Comparison of ENCODE assay signal across 12 cellular contexts in the genomic region with DNA sequence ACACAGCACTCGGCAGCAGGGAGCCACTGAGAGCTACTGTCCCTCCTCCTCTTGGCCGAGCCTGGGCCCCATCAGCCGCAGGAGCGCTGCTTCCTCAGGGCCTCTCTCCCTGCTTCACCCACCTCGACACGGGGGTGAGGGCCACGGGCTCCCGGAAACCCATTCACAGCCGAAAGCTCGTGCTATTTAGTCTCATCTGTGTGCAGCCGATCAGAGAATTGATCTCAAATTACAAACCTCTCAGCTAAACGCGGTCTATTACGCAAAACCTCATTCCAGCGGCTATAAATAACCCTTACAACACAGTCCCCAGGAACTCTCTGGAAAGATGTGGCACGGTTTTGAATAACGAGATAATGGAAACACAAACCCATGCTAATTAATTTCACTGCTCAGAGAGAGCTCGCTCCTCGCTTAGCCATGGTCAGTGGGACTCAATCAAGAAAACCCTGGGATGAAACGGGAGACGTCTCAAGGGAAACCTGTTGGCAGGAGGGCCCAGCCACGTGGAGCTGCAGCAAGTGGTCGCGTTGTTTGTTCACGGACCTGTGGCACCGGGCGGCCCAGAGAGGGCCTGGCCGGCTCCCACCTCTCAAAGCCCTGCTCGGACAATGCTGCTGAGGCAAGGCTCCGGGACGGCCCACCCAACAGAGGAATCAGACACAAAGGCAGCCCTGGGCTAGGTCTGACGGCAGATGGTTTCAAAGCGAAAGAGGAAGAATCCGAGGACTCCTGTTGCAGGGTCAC.
DNase-seq lines count a peak whose midpoint lies in the region; ATAC-seq, FAIRE-seq and TF ChIP-seq lines count a peak whose summit lies in the region.
"Had no signal": no experiment of that assay in that cellular context is flagged by ENCODE, and none has a peak within 500 bp of the region (broad histone marks: within the 10 kb centered on the region; RNA-seq: fewer than 3 reads in every experiment).

No MANE protein-coding gene starts in this region.

- dilution Hi-C loops in IMR-90 (cut with HindIII; ENCODE audit: low sequenced_read_pairs, unreplicated experiment), result no loop called here

- no peak overlapping the region for H3K14ac ChIP-seq in IMR-90 (replicated peaks; ENCODE audit: low read depth, low read length)

- no peak for TF ChIP-seq CTCF in IMR-90 (conservative IDR thresholded peaks at IDR 0.05; ENCODE audit: low read depth, low read length)
- TF ChIP-seq CTCF in HepG2 (CRISPR knock-in tag; IDR thresholded peaks at IDR 0.05), result no peak

- H3K36me3 Mint-ChIP-seq in immature natural killer cell, result no peaks in the 10 kb centered on the region

- no peak overlapping the region for H3K23ac ChIP-seq in IMR-90 (ENCODE audit: low read depth, low read length)

- H3K36me3 ChIP-seq in IMR-90 (ENCODE audit: control insufficient read depth, insufficient read depth, low read length), result no peaks in the 10 kb centered on the region
- H3K36me3 ChIP-seq in HepG2 (replicated peaks in 1 of 2; ENCODE audit: control insufficient read depth in 1 of 2, insufficient read depth in 2 of 2, low read length in 2 of 2), result peaks cover 3 to 7% of the 10 kb centered on the region in 2 experiments; a peak in 3 of 5 replicates
- H3K36me3 ChIP-seq: upper lobe of left lung had no signal

- no peak overlapping the region for H3K27ac Mint-ChIP-seq in immature natural killer cell
- H3K27ac Mint-ChIP-seq: B cell had no signal

- DNase-seq in AG08396 (ENCODE audit: low spot score), result peak; percentile 47
- peak; percentile 49 for DNase-seq in IMR-90
- no peak for DNase-seq in HepG2 (ENCODE audit: low spot score)
- DNase-seq in COLO829 (ENCODE audit: low spot score), result no peak
- no peak for DNase-seq in immature natural killer cell
- DNase-seq: NCI-H1694 treated with DMSO at 0.1 percent for 48 hours had no signal

- no peaks in the 10 kb centered on the region; the same call in 1 of the 2 replicates for H3K27me3 ChIP-seq in IMR-90 (ENCODE audit: control insufficient read depth, insufficient read depth, low read length)
- no peaks in the 10 kb centered on the region for H3K27me3 ChIP-seq in HepG2 (ENCODE audit: control insufficient read depth in 1 of 2, insufficient read depth in 2 of 2, low read length in 2 of 2)

- no peak for TF ChIP-seq EP300 in HepG2 (IDR thresholded peaks at IDR 0.05; ENCODE audit: low read depth in 2 of 2, low read length in 2 of 2)
- TF ChIP-seq EP300 in HepG2 (CRISPR knock-in tag; IDR thresholded peaks at IDR 0.05; ENCODE audit: borderline replicate concordance), result no peak

- intact Hi-C loops in IMR-90 (cut with micrococcal nuclease), result no loop called here
- intact Hi-C loops in HepG2 (cut with micrococcal nuclease; ENCODE audit: unreplicated experiment), result no loop called here

- H3K27me3 Mint-ChIP-seq in immature natural killer cell (ENCODE audit: low read depth in 3 of 3), result peaks cover 0 to 2% (median 2%) of the 10 kb centered on the region in 3 donors

- no peak overlapping the region for H4K5ac ChIP-seq in IMR-90 (ENCODE audit: low read depth, low read length)

- no peaks in the 10 kb centered on the region; the same call in 1 of the 2 replicates for H3K9me1 ChIP-seq in IMR-90 (ENCODE audit: insufficient read depth, low read length)

- peaks cover 3% of the 10 kb centered on the region; the same call in 1 of the 2 replicates for H4K20me1 ChIP-seq in IMR-90 (ENCODE audit: insufficient read depth, low read length)
- peaks cover 19% of the 10 kb centered on the region; the same call in 1 of the 2 replicates for H4K20me1 ChIP-seq in HepG2 (ENCODE audit: insufficient read depth, low read length)

- H3K4me1 ChIP-seq in IMR-90 (ENCODE audit: control insufficient read depth, insufficient read depth, low read length), result peaks cover 8% of the 10 kb centered on the region; the same call in 1 of the 2 replicates
- H3K4me1 ChIP-seq in HepG2 (ENCODE audit: insufficient read depth, low read length), result peaks cover 20% of the 10 kb centered on the region

- H3K4me3 Mint-ChIP-seq in immature natural killer cell, result no peak overlapping the region
- H3K4me3 Mint-ChIP-seq: B cell had no signal

- no peak overlapping the region for H2BK120ac ChIP-seq in IMR-90 (ENCODE audit: low read depth, low read length)

- no peaks in the 10 kb centered on the region for H3K9me3 Mint-ChIP-seq in immature natural killer cell

- H2AFZ ChIP-seq in IMR-90 (replicated peaks; ENCODE audit: low read length, poor library complexity), result peak overlapping the region; percentile 17
- H2AFZ ChIP-seq in HepG2 (ENCODE audit: low read length), result no peak overlapping the region

- no peak overlapping the region for H2BK15ac ChIP-seq in IMR-90 (ENCODE audit: low read depth, low read length)

- no peak overlapping the region for H3K4ac ChIP-seq in IMR-90 (ENCODE audit: low read depth, low read length)

- no peak overlapping the region for H2BK20ac ChIP-seq in IMR-90 (ENCODE audit: low read depth, low read length)

- ATAC-seq in IMR-90 (ENCODE audit: low read depth) (peak; percentile 42), HepG2 (no peak), HG03521 (IDR thresholded peaks at IDR 0.05; ENCODE audit: unreplicated experiment) (no peak), GM18519 (IDR thresholded peaks at IDR 0.05; ENCODE audit: low FRiP score, unreplicated experiment) (no peak)

- H3K79me1 ChIP-seq in IMR-90 (ENCODE audit: low read depth in 1 of 2, low read length in 2 of 2), result no peaks in the 10 kb centered on the region

- H3K4me3 ChIP-seq in IMR-90 (ENCODE audit: insufficient read depth, low read depth, low read length), result no peak overlapping the region
- H3K4me3 ChIP-seq in HepG2 (replicated peaks in 1 of 3; ENCODE audit: insufficient read depth in 1 of 3, low read depth in 2 of 3, low read length in 3 of 3), result no peak overlapping the region
- H3K4me3 ChIP-seq: skin epidermis, upper lobe of left lung had no signal

- 32% methylated on average over 10 of the region's 34 CpGs; no CpG with 5 or more reads in 1 of the 2 experiments for WGBS in IMR-90 (ENCODE audit: extremely low coverage in 2 of 2, insufficient read length in 1 of 2), 2 experiments
- 95% methylated on average over 34 of the region's 34 CpGs for WGBS in HepG2 (ENCODE audit: low lambda C conversion rate)

- no peaks in the 10 kb centered on the region for H3K79me2 ChIP-seq in HepG2 (ENCODE audit: insufficient read depth, low read length)

- H4K8ac ChIP-seq in IMR-90 (ENCODE audit: low read depth in 2 of 2, low read length in 2 of 2), result no peak overlapping the region

- H3K27ac ChIP-seq in IMR-90 (ENCODE audit: insufficient read depth, low read length) (no peak overlapping the region), angular gyrus (ENCODE audit: low read depth, low read length) (peak overlapping the region; percentile 22), HepG2 (ENCODE audit: extremely low read length, insufficient read depth, low read length) (no peak overlapping the region)
- H3K27ac ChIP-seq: skin epidermis, upper lobe of left lung had no signal

- H3K9ac ChIP-seq in IMR-90 (ENCODE audit: low read depth, low read length), result no peak overlapping the region
- no peak overlapping the region for H3K9ac ChIP-seq in HepG2 (ENCODE audit: insufficient read depth, low read depth, low read length)

- no peaks in the 10 kb centered on the region for H3K4me1 Mint-ChIP-seq in immature natural killer cell
- H3K4me1 Mint-ChIP-seq: B cell had no signal

- no peak for TF ChIP-seq RAD21 in IMR-90 (IDR thresholded peaks at IDR 0.05; ENCODE audit: low read length)
- TF ChIP-seq RAD21 in HepG2 (CRISPR knock-in tag; IDR thresholded peaks at IDR 0.05), result no peak

- POLR2A ChIA-PET in IMR-90 (lab: Charles Lee; ENCODE audit: unreplicated experiment), result no interaction called here
- POLR2A ChIA-PET in HepG2 (lab: Yijun Ruan, JAX), result no interaction called here

- TF ChIP-seq POLR2A in IMR-90 (IDR thresholded peaks at IDR 0.05; ENCODE audit: low read depth, low read length), result no peak
- TF ChIP-seq POLR2A in HepG2 (IDR thresholded peaks at IDR 0.05; ENCODE audit: insufficient read depth in 1 of 2, low read depth in 2 of 2, low read length in 2 of 2), result no peak

- H3K4me2 ChIP-seq in IMR-90 (ENCODE audit: low read depth, low read length), result no peak overlapping the region; the same call in 1 of the 2 replicates
- no peak overlapping the region for H3K4me2 ChIP-seq in HepG2 (ENCODE audit: low read depth, low read length)

- CTCF ChIA-PET in IMR-90 (lab: Yijun Ruan, JAX) (interaction anchor here (1.6 kb wide), 1 partner anchor 40 kb away, joined by 5 read pairs; no protein-coding TSS in a partner anchor), HepG2 (lab: Yijun Ruan, JAX; ENCODE audit: low intra/inter-chr PET ratio, low total read pairs) (no interaction called here)

- FAIRE-seq in HepG2 (lab: Jason Lieb, UNC), result no peak

- BruUV-seq in IMR-90 (replicated peaks; lab: Mats Ljungman, UMichigan) (no TSS peak), HepG2 (replicated peaks; lab: Mats Ljungman, UMichigan) (no TSS peak)

- H2AK5ac ChIP-seq in IMR-90 (ENCODE audit: low read depth, low read length), result no peak overlapping the region

- H2AK9ac ChIP-seq in IMR-90 (replicated peaks; ENCODE audit: low read depth, low read length, poor library complexity), result no peak overlapping the region

- H4K91ac ChIP-seq in IMR-90 (ENCODE audit: insufficient read depth, low read depth, low read length), result no peak overlapping the region

- in situ Hi-C loops in IMR-90 (cut with MboI; ENCODE audit: low sequenced_read_pairs) (no loop called here), HepG2 (cut with HindIII; ENCODE audit: extremely low pct_ligation_motif_present, low pct_unique_long_range_greater_than_20kb) (no loop called here)

- no peak overlapping the region for H3K18ac ChIP-seq in IMR-90 (ENCODE audit: low read depth, low read length)

- H2BK5ac ChIP-seq in IMR-90 (ENCODE audit: low read depth, low read length, poor library complexity, severe bottlenecking), result no peak overlapping the region

- H3K9me3 ChIP-seq in IMR-90 (ENCODE audit: control insufficient read depth, insufficient read depth, low read length), result no peaks in the 10 kb centered on the region
- H3K9me3 ChIP-seq in HepG2 (ENCODE audit: low read length), result no peaks in the 10 kb centered on the region
- H3K9me3 ChIP-seq: upper lobe of left lung had no signal

- no peak overlapping the region for H3K56ac ChIP-seq in IMR-90 (ENCODE audit: extremely low read depth, insufficient read depth, low read length)

TF ChIP-seq in HepG2, 621 proteins besides CTCF, POLR2A, EP300 and RAD21 (continues in another document):
- TF ChIP-seq, protein P1, sequence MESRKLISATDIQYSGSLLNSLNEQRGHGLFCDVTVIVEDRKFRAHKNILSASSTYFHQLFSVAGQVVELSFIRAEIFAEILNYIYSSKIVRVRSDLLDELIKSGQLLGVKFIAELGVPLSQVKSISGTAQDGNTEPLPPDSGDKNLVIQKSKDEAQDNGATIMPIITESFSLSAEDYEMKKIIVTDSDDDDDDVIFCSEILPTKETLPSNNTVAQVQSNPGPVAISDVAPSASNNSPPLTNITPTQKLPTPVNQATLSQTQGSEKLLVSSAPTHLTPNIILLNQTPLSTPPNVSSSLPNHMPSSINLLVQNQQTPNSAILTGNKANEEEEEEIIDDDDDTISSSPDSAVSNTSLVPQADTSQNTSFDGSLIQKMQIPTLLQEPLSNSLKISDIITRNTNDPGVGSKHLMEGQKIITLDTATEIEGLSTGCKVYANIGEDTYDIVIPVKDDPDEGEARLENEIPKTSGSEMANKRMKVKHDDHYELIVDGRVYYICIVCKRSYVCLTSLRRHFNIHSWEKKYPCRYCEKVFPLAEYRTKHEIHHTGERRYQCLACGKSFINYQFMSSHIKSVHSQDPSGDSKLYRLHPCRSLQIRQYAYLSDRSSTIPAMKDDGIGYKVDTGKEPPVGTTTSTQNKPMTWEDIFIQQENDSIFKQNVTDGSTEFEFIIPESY (CRISPR knock-in tag; IDR thresholded peaks at IDR 0.05), result peak; percentile 68; the same call in 1 of the 2 replicates

Comparison
In these comparisons a context has a peak if more than half of its experiments do, and no peak if none do; other contexts are left out.
1. DNase-seq: peak in AG08396 (single experiment) and IMR-90 (single experiment); none in HepG2 (single experiment), COLO829 (single experiment) and immature natural killer cell (0 of 3).